Comparison of ENCODE assay signal across 8 cellular contexts in genomic region chrX:155263854-155264628, GRCh38. TPM values are rescaled to one million over a fixed set of nuclear protein-coding genes. Genes with fewer than 3 reads are reported as not detected.
DNase-seq lines count a peak whose midpoint lies in the region; ATAC-seq and TF ChIP-seq lines count a peak whose summit lies in the region.

Gene RAB39B (minus strand): TSS chrX:155264491. CDS start chrX:155264288, 203 bp downstream.

- peak; percentile 28 for TF ChIP-seq RAD21 in neural cell (conservative IDR thresholded peaks at IDR 0.05)

- TF ChIP-seq EP300 in neural cell (conservative IDR thresholded peaks at IDR 0.05; ENCODE audit: poor library complexity, severe bottlenecking) = peak; percentile 62

- H3K36me3 Mint-ChIP-seq in stimulated activated naive CD8-positive, alpha-beta T cell treated with anti-CD3 and anti-CD28 coated beads, Interleukin-15, Interleukin-2, amounts not matched to agents 100 ng/mL and 50 ng/mL, for 24 hours (ENCODE audit: low read depth) = peaks cover 16% of the 10 kb centered on the region

- no peaks in the 10 kb centered on the region for H3F3A ChIP-seq in neural cell (ENCODE audit: insufficient read depth, low read length, poor library complexity, severe bottlenecking)

- H3K4me1 Mint-ChIP-seq in stimulated activated naive CD8-positive, alpha-beta T cell treated with anti-CD3 and anti-CD28 coated beads, Interleukin-15, Interleukin-2, amounts not matched to agents 100 ng/mL and 50 ng/mL, for 24 hours (ENCODE audit: low read depth) = peaks cover 21% of the 10 kb centered on the region

- ATAC-seq in GM19452 (IDR thresholded peaks at IDR 0.05; ENCODE audit: unreplicated experiment) (peak; percentile 86), HG03575 (IDR thresholded peaks at IDR 0.05; ENCODE audit: extremely low read depth, insufficient number of reproducible peaks, low FRiP score, unreplicated experiment) (peak; percentile 57)

- H3K27me3 Mint-ChIP-seq in stimulated activated naive CD8-positive, alpha-beta T cell treated with anti-CD3 and anti-CD28 coated beads, Interleukin-15, Interleukin-2, amounts not matched to agents 100 ng/mL and 50 ng/mL, for 24 hours = no peaks in the 10 kb centered on the region

- DNase-seq in COLO668 (lab: John Stamatoyannopoulos, UW; ENCODE audit: unreplicated experiment) (peak; percentile 87), activated T-helper 1 cell treated with Interleukin-2 at 50 U/mL for 16 hours (ENCODE audit: low read depth) (peak; percentile 49), fibroblast of pulmonary artery (ENCODE audit: low read depth) (peak; percentile 56)

- H3K4me3 Mint-ChIP-seq in stimulated activated naive CD8-positive, alpha-beta T cell treated with anti-CD3 and anti-CD28 coated beads, Interleukin-15, Interleukin-2, amounts not matched to agents 100 ng/mL and 50 ng/mL, for 24 hours = peak within 1 kb of the TSS; percentile 79

- H3K4me2 ChIP-seq in OCI-LY3 (ENCODE audit: low read length) (peak within 1 kb of the TSS; percentile 85), neural cell (ENCODE audit: low read length) (peak within 1 kb of the TSS; percentile 51)

- H3K27ac ChIP-seq in OCI-LY3 (ENCODE audit: low read length) = peak within 1 kb of the TSS; percentile 22
- peak within 1 kb of the TSS; percentile 91 for H3K27ac ChIP-seq in neural cell (ENCODE audit: low read length)

- H3K9me2 ChIP-seq in neural cell (ENCODE audit: insufficient read depth, low read length) = no peaks in the 10 kb centered on the region

- H3K4me1 ChIP-seq in OCI-LY3 (ENCODE audit: low read length) = peaks cover 11% of the 10 kb centered on the region

- TF ChIP-seq CTCF in OCI-LY3 (IDR thresholded peaks at IDR 0.05; ENCODE audit: low read depth, low read length) (no peak), fibroblast of pulmonary artery (IDR thresholded peaks at IDR 0.05; ENCODE audit: low read length, missing control alignments) (no peak), neural cell (IDR thresholded peaks at IDR 0.05; ENCODE audit: poor library complexity, severe bottlenecking) (peak; percentile 20)

- no peaks in the 10 kb centered on the region for H3K27me3 ChIP-seq in OCI-LY3 (ENCODE audit: low read depth, low read length)
- H3K27me3 ChIP-seq in neural cell (ENCODE audit: insufficient read depth, low read depth, low read length) = no peaks in the 10 kb centered on the region

- H2AFZ ChIP-seq in OCI-LY3 (ENCODE audit: low read depth, low read length) = peak within 1 kb of the TSS; percentile 92
- peak within 1 kb of the TSS; percentile 60 for H2AFZ ChIP-seq in neural cell (ENCODE audit: low read depth, low read length)

- peak within 1 kb of the TSS; percentile 88 for H3K27ac Mint-ChIP-seq in stimulated activated naive CD8-positive, alpha-beta T cell treated with anti-CD3 and anti-CD28 coated beads, Interleukin-15, Interleukin-2, amounts not matched to agents 100 ng/mL and 50 ng/mL, for 24 hours

- H3K9me3 ChIP-seq in OCI-LY3 (ENCODE audit: insufficient read depth, low read length) = no peaks in the 10 kb centered on the region
- H3K9me3 ChIP-seq in neural cell (ENCODE audit: low read length) = no peaks in the 10 kb centered on the region

- H3K79me2 ChIP-seq in OCI-LY3 (ENCODE audit: low read length) = peaks cover 15% of the 10 kb centered on the region
- H3K79me2 ChIP-seq in neural cell (replicated peaks; ENCODE audit: insufficient read depth, low read length) = peaks cover 17% of the 10 kb centered on the region

- H3K36me3 ChIP-seq in OCI-LY3 (replicated peaks; ENCODE audit: low read depth, low read length) (no peaks in the 10 kb centered on the region), neural cell (ENCODE audit: insufficient read depth, low read length) (no peaks in the 10 kb centered on the region)

- peak within 1 kb of the TSS; percentile 80 for H3K9ac ChIP-seq in OCI-LY3 (ENCODE audit: low read length)
- peak within 1 kb of the TSS; percentile 94 for H3K9ac ChIP-seq in neural cell (ENCODE audit: low read length)

- no peaks in the 10 kb centered on the region for H3K9me3 Mint-ChIP-seq in stimulated activated naive CD8-positive, alpha-beta T cell treated with anti-CD3 and anti-CD28 coated beads, Interleukin-15, Interleukin-2, amounts not matched to agents 100 ng/mL and 50 ng/mL, for 24 hours

- H3K4me3 ChIP-seq in OCI-LY3 (ENCODE audit: low read length) = peak within 1 kb of the TSS; percentile 96
- no peak within 1 kb of the TSS for H3K4me3 ChIP-seq in fibroblast of pulmonary artery (replicated peaks; ENCODE audit: low read depth, low read length)
- peak within 1 kb of the TSS; percentile 88 for H3K4me3 ChIP-seq in neural cell (ENCODE audit: low read length)

- H4K20me1 ChIP-seq in OCI-LY3 (ENCODE audit: insufficient read depth, low read length) (no peaks in the 10 kb centered on the region), neural cell (ENCODE audit: insufficient read depth) (no peaks in the 10 kb centered on the region)

TF ChIP-seq in neural cell, 6 proteins besides CTCF, POLR2A, EP300 and RAD21:
- TF ChIP-seq SMC3 (conservative IDR thresholded peaks at IDR 0.05; ENCODE audit: poor library complexity) (no peak), POLR2AphosphoS5 (IDR thresholded peaks at IDR 0.05) (peak; percentile 93), REST (IDR thresholded peaks at IDR 0.05; ENCODE audit: borderline replicate concordance) (peak; percentile 84), MXI1 (conservative IDR thresholded peaks at IDR 0.05; ENCODE audit: poor library complexity, severe bottlenecking) (peak; percentile 48)

RNA-seq across cellular contexts. Expression of gene RAB39B, which starts in this region (rescaled TPM):
- polyA plus RNA-seq in neural cell = 26.2 and 27.4 TPM in 2 replicates
- 37.0 and 43.9 TPM in 2 replicates for polyA minus RNA-seq in neural cell
